Comparison of ENCODE assay signal across 8 cellular contexts in the genomic region with DNA sequence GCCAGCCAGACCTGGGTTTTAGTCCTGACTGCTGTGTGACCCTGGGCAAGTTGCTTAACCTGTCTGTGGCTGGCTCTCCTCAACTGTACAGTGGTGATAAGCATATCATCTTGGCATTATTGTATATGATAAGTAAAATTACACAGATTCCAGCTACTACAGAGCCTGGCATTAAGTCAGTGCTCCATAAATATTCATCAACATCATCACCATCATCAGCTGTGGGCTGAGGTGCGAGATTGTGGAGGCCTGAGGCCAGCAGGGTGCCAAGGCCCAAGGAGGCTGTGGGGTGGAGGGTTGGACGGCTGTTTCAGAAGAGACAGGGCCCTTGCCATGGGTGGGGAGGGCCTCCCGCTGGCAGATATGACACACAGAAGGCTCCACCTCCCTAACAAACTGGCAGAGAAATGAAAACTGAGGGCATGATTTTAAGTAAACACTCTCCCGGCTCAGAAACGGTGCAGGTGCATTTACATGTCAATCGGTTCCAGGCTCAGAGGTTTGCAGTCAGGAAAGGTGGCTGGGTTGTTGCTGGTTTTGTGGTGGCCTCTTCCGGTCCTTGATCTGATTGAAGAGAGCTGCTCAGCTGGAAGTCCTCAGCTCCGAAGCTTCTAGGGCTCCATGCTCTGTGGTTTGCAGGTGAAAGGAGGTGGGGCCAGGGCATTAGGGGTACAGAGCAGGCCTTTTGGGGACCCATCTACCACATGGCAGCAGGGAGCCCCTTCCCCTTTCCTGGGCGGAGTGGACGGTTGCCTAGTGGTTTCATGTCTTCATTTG. TPM values are rescaled to one million over a fixed set of nuclear protein-coding genes. Genes with fewer than 3 reads are reported as not detected.
DNase-seq lines count a peak whose midpoint lies in the region; ATAC-seq and TF ChIP-seq lines count a peak whose summit lies in the region.

No MANE protein-coding gene starts in this region.

- H3K9me3 ChIP-seq in CD4-positive, alpha-beta T cell (ENCODE audit: control insufficient read depth, low read length): no peaks in the 10 kb centered on the region
- no peaks in the 10 kb centered on the region for H3K9me3 ChIP-seq in OCI-LY1 (ENCODE audit: low read length)
- H3K9me3 ChIP-seq in body of pancreas: no peaks in the 10 kb centered on the region

- H3K9me2 ChIP-seq in OCI-LY1 (ENCODE audit: low read depth, low read length): no peaks in the 10 kb centered on the region

- peak; percentile 83 for ATAC-seq in CD4-positive, alpha-beta T cell (ENCODE audit: poor library complexity)
- ATAC-seq in GM21825 (IDR thresholded peaks at IDR 0.05; ENCODE audit: unreplicated experiment): peak; percentile 72
- peak; percentile 20 for ATAC-seq in body of pancreas
- peak; percentile 74 for ATAC-seq in stimulated activated effector memory CD8-positive, alpha-beta T cell treated with anti-CD3 and anti-CD28 coated beads, Interleukin-12 subunit alpha, Interleukin-12 subunit beta, amount 100 ng/mL, for 72 hours

- H3K36me3 ChIP-seq in OCI-LY1 (ENCODE audit: insufficient read depth, low read length) (no peaks in the 10 kb centered on the region), body of pancreas (replicated peaks in 1 of 2; ENCODE audit: insufficient read depth in 1 of 2, low read depth in 2 of 2) (no peaks in the 10 kb centered on the region)

- peak overlapping the region; percentile 19; the same call in 1 of the 2 replicates for H3K4me2 ChIP-seq in OCI-LY1 (ENCODE audit: low read length)

- no peaks in the 10 kb centered on the region for H4K20me1 ChIP-seq in OCI-LY1 (ENCODE audit: insufficient read depth, low read length)

- peak overlapping the region; percentile 16 for H3K4me3 Mint-ChIP-seq in CD4-positive, alpha-beta T cell
- H3K4me3 Mint-ChIP-seq in stimulated activated effector memory CD8-positive, alpha-beta T cell treated with anti-CD3 and anti-CD28 coated beads, Interleukin-12 subunit alpha, Interleukin-12 subunit beta, amount 100 ng/mL, for 72 hours: peak overlapping the region; percentile 34

- H3K27ac Mint-ChIP-seq in CD4-positive, alpha-beta T cell: peak overlapping the region; percentile 85
- peak overlapping the region; percentile 77 for H3K27ac Mint-ChIP-seq in stimulated activated effector memory CD8-positive, alpha-beta T cell treated with anti-CD3 and anti-CD28 coated beads, Interleukin-12 subunit alpha, Interleukin-12 subunit beta, amount 100 ng/mL, for 72 hours

- whole genome bisulfite sequencing in body of pancreas, 2 donors: 22 to 29% methylated on average over 9 to 10 of the region's 10 CpGs

- H3K4me1 Mint-ChIP-seq in CD4-positive, alpha-beta T cell (ENCODE audit: low read depth): peaks cover 55% of the 10 kb centered on the region
- peaks cover 48% of the 10 kb centered on the region for H3K4me1 Mint-ChIP-seq in stimulated activated effector memory CD8-positive, alpha-beta T cell treated with anti-CD3 and anti-CD28 coated beads, Interleukin-12 subunit alpha, Interleukin-12 subunit beta, amount 100 ng/mL, for 72 hours

- TF ChIP-seq POLR2A in body of pancreas (IDR thresholded peaks at IDR 0.05): no peak

- peaks cover 13% of the 10 kb centered on the region for H3K4me1 ChIP-seq in OCI-LY1 (ENCODE audit: insufficient read depth, low read length, severe bottlenecking)
- peaks cover 15% of the 10 kb centered on the region for H3K4me1 ChIP-seq in body of pancreas

- peak; percentile 38 to 77 (median 59) for DNase-seq in CD4-positive, alpha-beta T cell
- DNase-seq in body of pancreas (peak in 3 of 4 donors; percentile 53 to 62 (median 59)), NCI-H1105 treated with DMSO at 0.1 percent for 48 hours (lab: John Stamatoyannopoulos, UW) (no peak), KG1 (lab: John Stamatoyannopoulos, UW) (no peak), cerebellum (ENCODE audit: low spot score) (no peak)
- DNase-seq in stimulated activated effector memory CD8-positive, alpha-beta T cell treated with anti-CD3 and anti-CD28 coated beads, Interleukin-12 subunit alpha, Interleukin-12 subunit beta, amount 100 ng/mL, for 72 hours (ENCODE audit: low spot score in 2 of 2): no peak

- POLR2A ChIA-PET in CD4-positive, alpha-beta T cell (lab: Charles Lee): interaction anchor here (0.5 to 4.5 kb wide), 17 partner anchors 9 to 202 kb away, joined by 3 to 31 read pairs (median 4); a partner anchor contains a TSS

- no peaks in the 10 kb centered on the region for H3K9me3 Mint-ChIP-seq in CD4-positive, alpha-beta T cell
- no peaks in the 10 kb centered on the region for H3K9me3 Mint-ChIP-seq in stimulated activated effector memory CD8-positive, alpha-beta T cell treated with anti-CD3 and anti-CD28 coated beads, Interleukin-12 subunit alpha, Interleukin-12 subunit beta, amount 100 ng/mL, for 72 hours

- H3K4me3 ChIP-seq in OCI-LY1 (ENCODE audit: low read depth, low read length, poor library complexity, severe bottlenecking) (no peak overlapping the region), body of pancreas (no peak overlapping the region)

- no peaks in the 10 kb centered on the region for H3K36me3 Mint-ChIP-seq in CD4-positive, alpha-beta T cell (ENCODE audit: low read depth)
- no peaks in the 10 kb centered on the region for H3K36me3 Mint-ChIP-seq in stimulated activated effector memory CD8-positive, alpha-beta T cell treated with anti-CD3 and anti-CD28 coated beads, Interleukin-12 subunit alpha, Interleukin-12 subunit beta, amount 100 ng/mL, for 72 hours

- no peaks in the 10 kb centered on the region for H3K79me2 ChIP-seq in OCI-LY1 (ENCODE audit: insufficient read depth, low read length)

- H3K27me3 ChIP-seq in CD4-positive, alpha-beta T cell (ENCODE audit: control insufficient read depth, insufficient read depth, low read length): no peaks in the 10 kb centered on the region
- H3K27me3 ChIP-seq in OCI-LY1 (ENCODE audit: insufficient read depth, low read length): peaks cover 15% of the 10 kb centered on the region; the same call in 1 of the 2 replicates
- H3K27me3 ChIP-seq in body of pancreas: no peaks in the 10 kb centered on the region

- no peak overlapping the region for H3K9ac ChIP-seq in OCI-LY1 (ENCODE audit: low read length)

- no peak overlapping the region for H2AFZ ChIP-seq in OCI-LY1 (ENCODE audit: low read length)

- no peak for TF ChIP-seq CTCF in CD4-positive, alpha-beta T cell (IDR thresholded peaks at IDR 0.05)
- TF ChIP-seq CTCF in OCI-LY1 (IDR thresholded peaks at IDR 0.05; ENCODE audit: low read length) (no peak), body of pancreas (IDR thresholded peaks at IDR 0.05) (no peak)

- no peaks in the 10 kb centered on the region for H3K27me3 Mint-ChIP-seq in CD4-positive, alpha-beta T cell

- intact Hi-C loops in CD4-positive, alpha-beta T cell (cut with DNase I, micrococcal nuclease): loop anchor here (1.0 to 2.0 kb wide), 2 partner anchors 20 to 27 kb away; no protein-coding TSS in a partner anchor
- intact Hi-C loops in body of pancreas (cut with DNase I): no loop called here

- CTCF ChIA-PET in CD4-positive, alpha-beta T cell (lab: Charles Lee): interaction anchor here (0.8 to 4.3 kb wide), 3 partner anchors 11 to 61 kb away, joined by 3 to 16 read pairs (median 5); no protein-coding TSS in a partner anchor

- peak overlapping the region; percentile 58 for H3K27ac ChIP-seq in CD4-positive, alpha-beta T cell (ENCODE audit: low read depth, low read length)
- H3K27ac ChIP-seq in OCI-LY1 (ENCODE audit: low read depth, low read length, poor library complexity, severe bottlenecking) (no peak overlapping the region), body of pancreas (no peak overlapping the region)

- no peaks in the 10 kb centered on the region for H3F3A ChIP-seq in OCI-LY1 (ENCODE audit: insufficient read depth, low read length)

RNA-seq across cellular contexts. Expression of a gene that starts 10.2 kb away (rescaled TPM):
- total RNA-seq in CD4-positive, alpha-beta T cell: under 1 TPM in 1 of 2 experiments, not detected in 1; 0.14 TPM
- total RNA-seq in body of pancreas (not detected), cerebellum (not detected)

RNA-seq across cellular contexts. Expression of a gene that starts 19.9 kb away (rescaled TPM):
- 1 to 10 TPM; 5.6 to 6.2 TPM for total RNA-seq in CD4-positive, alpha-beta T cell
- total RNA-seq in body of pancreas (10 to 100 TPM in 1 of 2 donors, 1 to 10 TPM in 1; 3.9 to 11.2 TPM), cerebellum (33.8 TPM)

Comparison
In these comparisons a context has a peak if more than half of its experiments do, and no peak if none do; other contexts are left out.
1. ATAC-seq: peak in every context shown above with its lines; median percentile 83 in CD4-positive, alpha-beta T cell; 74 in stimulated activated effector memory CD8-positive, alpha-beta T cell treated with anti-CD3 and anti-CD28 coated beads, Interleukin-12 subunit alpha, Interleukin-12 subunit beta, amount 100 ng/mL, for 72 hours; 72 in GM21825; 20 in body of pancreas.
2. DNase-seq: peak in CD4-positive, alpha-beta T cell (10 of 10) and body of pancreas (3 of 4); none in stimulated activated effector memory CD8-positive, alpha-beta T cell treated with anti-CD3 and anti-CD28 coated beads, Interleukin-12 subunit alpha, Interleukin-12 subunit beta, amount 100 ng/mL, for 72 hours (0 of 2), NCI-H1105 treated with DMSO at 0.1 percent for 48 hours (single experiment), KG1 (single experiment) and cerebellum (single experiment).